In genomic region chr20:38853759-38854158, GRCh38 we compare ENCODE assay signal across 18 cellular contexts. TPM values are rescaled to one million over a fixed set of nuclear protein-coding genes. Genes with fewer than 3 reads are reported as not detected.
DNase-seq lines count a peak whose midpoint lies in the region; ATAC-seq and TF ChIP-seq lines count a peak whose summit lies in the region.
"Had no signal": no experiment of that assay in that cellular context is flagged by ENCODE, and none has a peak within 500 bp of the region (broad histone marks: within the 10 kb centered on the region; RNA-seq: fewer than 3 reads in every experiment).

No MANE protein-coding gene starts in this region.

- no peaks in the 10 kb centered on the region for H3K27me3 ChIP-seq in breast epithelium

- intact Hi-C loops in activated CD8-positive, alpha-beta T cell treated with anti-CD3 and anti-CD28 coated beads for 36 hours (cut with micrococcal nuclease): no loop called here
- intact Hi-C loops in breast epithelium (cut with DNase I; ENCODE audit: low total_unique reads): no loop called here

- H3K27ac Mint-ChIP-seq in activated CD8-positive, alpha-beta T cell treated with anti-CD3 and anti-CD28 coated beads for 36 hours: no peak overlapping the region
- no peak overlapping the region for H3K27ac Mint-ChIP-seq in activated CD8-positive, alpha-beta T cell treated with anti-CD3 and anti-CD28 coated beads, Interleukin-2, amount 10 ng/mL, durations not matched to agents 7 days and 5 days
- peak overlapping the region; percentile 91 for H3K27ac Mint-ChIP-seq in activated T-helper 17 cell treated with anti-CD3 and anti-CD28 coated beads, Interleukin-2, amount 50 U/mL, for 72 hours
- H3K27ac Mint-ChIP-seq: GM23338 had no signal

- peaks cover 55% of the 10 kb centered on the region for H3K36me3 Mint-ChIP-seq in activated CD8-positive, alpha-beta T cell treated with anti-CD3 and anti-CD28 coated beads for 36 hours (ENCODE audit: low read depth)
- H3K36me3 Mint-ChIP-seq in activated CD8-positive, alpha-beta T cell treated with anti-CD3 and anti-CD28 coated beads, Interleukin-2, amount 10 ng/mL, durations not matched to agents 7 days and 5 days (ENCODE audit: low read depth): peaks cover 59% of the 10 kb centered on the region
- peaks cover 64% of the 10 kb centered on the region for H3K36me3 Mint-ChIP-seq in activated T-helper 17 cell treated with anti-CD3 and anti-CD28 coated beads, Interleukin-2, amount 50 U/mL, for 72 hours (ENCODE audit: low read depth)

- H3K4me3 Mint-ChIP-seq in activated CD8-positive, alpha-beta T cell treated with anti-CD3 and anti-CD28 coated beads for 36 hours: no peak overlapping the region
- no peak overlapping the region for H3K4me3 Mint-ChIP-seq in activated CD8-positive, alpha-beta T cell treated with anti-CD3 and anti-CD28 coated beads, Interleukin-2, amount 10 ng/mL, durations not matched to agents 7 days and 5 days
- no peak overlapping the region for H3K4me3 Mint-ChIP-seq in activated T-helper 17 cell treated with anti-CD3 and anti-CD28 coated beads, Interleukin-2, amount 50 U/mL, for 72 hours
- H3K4me3 Mint-ChIP-seq: GM23338 had no signal

- CTCF ChIA-PET in activated CD8-positive, alpha-beta T cell treated with anti-CD3 and anti-CD28 coated beads for 36 hours (lab: Charles Lee): interaction anchor here (0.7 to 1.2 kb wide), 4 partner anchors 9 to 39 kb away, joined by 3 to 4 read pairs (median 4); no protein-coding TSS in a partner anchor
- CTCF ChIA-PET in activated CD8-positive, alpha-beta T cell treated with anti-CD3 and anti-CD28 coated beads, Interleukin-2, amount 10 ng/mL, durations not matched to agents 7 days and 5 days (lab: Charles Lee): no interaction called here

- TF ChIP-seq POLR2A in GM18505 (IDR thresholded peaks at IDR 0.05; ENCODE audit: borderline replicate concordance, extremely low read depth, insufficient read depth, insufficient read length) (peak; percentile 14), breast epithelium (IDR thresholded peaks at IDR 0.05) (no peak)

- H3K27me3 Mint-ChIP-seq in activated CD8-positive, alpha-beta T cell treated with anti-CD3 and anti-CD28 coated beads for 36 hours: no peaks in the 10 kb centered on the region
- no peaks in the 10 kb centered on the region for H3K27me3 Mint-ChIP-seq in activated CD8-positive, alpha-beta T cell treated with anti-CD3 and anti-CD28 coated beads, Interleukin-2, amount 10 ng/mL, durations not matched to agents 7 days and 5 days (ENCODE audit: low read depth)
- H3K27me3 Mint-ChIP-seq in activated T-helper 17 cell treated with anti-CD3 and anti-CD28 coated beads, Interleukin-2, amount 50 U/mL, for 72 hours: no peaks in the 10 kb centered on the region
- H3K27me3 Mint-ChIP-seq: CD4-positive, CD25-positive, alpha-beta regulatory T cell had no signal

- H3K4me3 ChIP-seq in breast epithelium: no peak overlapping the region
- H3K4me3 ChIP-seq: A549, GM23338 had no signal

- H3K9me3 ChIP-seq in breast epithelium: no peaks in the 10 kb centered on the region
- H3K9me3 ChIP-seq: A549 had no signal

- peaks cover 1% of the 10 kb centered on the region for H3K9me3 Mint-ChIP-seq in activated CD8-positive, alpha-beta T cell treated with anti-CD3 and anti-CD28 coated beads for 36 hours
- no peaks in the 10 kb centered on the region for H3K9me3 Mint-ChIP-seq in activated CD8-positive, alpha-beta T cell treated with anti-CD3 and anti-CD28 coated beads, Interleukin-2, amount 10 ng/mL, durations not matched to agents 7 days and 5 days (ENCODE audit: insufficient read depth)
- no peaks in the 10 kb centered on the region for H3K9me3 Mint-ChIP-seq in activated T-helper 17 cell treated with anti-CD3 and anti-CD28 coated beads, Interleukin-2, amount 50 U/mL, for 72 hours
- H3K9me3 Mint-ChIP-seq: CD4-positive, CD25-positive, alpha-beta regulatory T cell; GM23338 had no signal

- no peak for DNase-seq in activated CD8-positive, alpha-beta T cell treated with anti-CD3 and anti-CD28 coated beads for 36 hours
- no peak for DNase-seq in activated CD8-positive, alpha-beta T cell treated with anti-CD3 and anti-CD28 coated beads, Interleukin-2, amount 10 ng/mL, durations not matched to agents 7 days and 5 days
- DNase-seq in stimulated activated CD8-positive, alpha-beta memory T cell treated with anti-CD3 and anti-CD28 coated beads, Interleukin-4, amount 100 ng/mL, for 48 hours: peak; percentile 23
- DNase-seq in breast epithelium (ENCODE audit: low spot score in 2 of 2) (no peak), AG08396 (ENCODE audit: low spot score) (no peak)
- DNase-seq: AML-193; Calu3; CD4-positive, CD25-positive, alpha-beta regulatory T cell; KBM-7; NCI-H146; NCI-H2107; NCI-H226; NCI-H526 had no signal

- POLR2A ChIA-PET in activated CD8-positive, alpha-beta T cell treated with anti-CD3 and anti-CD28 coated beads for 36 hours (lab: Charles Lee): interaction anchor here (1.0 to 1.1 kb wide), 2 partner anchors 9 to 11 kb away, joined by 4 to 5 read pairs; no protein-coding TSS in a partner anchor
- POLR2A ChIA-PET in activated CD8-positive, alpha-beta T cell treated with anti-CD3 and anti-CD28 coated beads, Interleukin-2, amount 10 ng/mL, durations not matched to agents 7 days and 5 days (lab: Charles Lee): interaction anchor here (0.6 kb wide), 1 partner anchor 40 kb away, joined by 3 read pairs; no protein-coding TSS in a partner anchor

- no peak overlapping the region for H3K27ac ChIP-seq in breast epithelium
- H3K27ac ChIP-seq: A549 had no signal

- peak; percentile 45 for ATAC-seq in activated CD8-positive, alpha-beta T cell treated with anti-CD3 and anti-CD28 coated beads for 36 hours
- no peak for ATAC-seq in activated CD8-positive, alpha-beta T cell treated with anti-CD3 and anti-CD28 coated beads, Interleukin-2, amount 10 ng/mL, durations not matched to agents 7 days and 5 days
- ATAC-seq in GM18505 (IDR thresholded peaks at IDR 0.05; ENCODE audit: unreplicated experiment) (no peak), GM21717 (IDR thresholded peaks at IDR 0.05; ENCODE audit: unreplicated experiment) (no peak)
- ATAC-seq in activated T-helper 17 cell treated with anti-CD3 and anti-CD28 coated beads, Interleukin-2, amount 50 U/mL, for 72 hours (replicated peaks): no peak
- ATAC-seq: A549, GM23338 had no signal

- no peaks in the 10 kb centered on the region for H3K36me3 ChIP-seq in breast epithelium

- no peak for TF ChIP-seq CTCF in activated CD8-positive, alpha-beta T cell treated with anti-CD3 and anti-CD28 coated beads for 36 hours (IDR thresholded peaks at IDR 0.05)
- no peak for TF ChIP-seq CTCF in breast epithelium (IDR thresholded peaks at IDR 0.05)

- H3K4me1 ChIP-seq in breast epithelium: no peaks in the 10 kb centered on the region
- H3K4me1 ChIP-seq: A549 had no signal

- peaks cover 64% of the 10 kb centered on the region for H3K4me1 Mint-ChIP-seq in activated CD8-positive, alpha-beta T cell treated with anti-CD3 and anti-CD28 coated beads for 36 hours (ENCODE audit: low read depth)
- H3K4me1 Mint-ChIP-seq in activated CD8-positive, alpha-beta T cell treated with anti-CD3 and anti-CD28 coated beads, Interleukin-2, amount 10 ng/mL, durations not matched to agents 7 days and 5 days (ENCODE audit: low read depth): peaks cover 59% of the 10 kb centered on the region
- peaks cover 45% of the 10 kb centered on the region for H3K4me1 Mint-ChIP-seq in activated T-helper 17 cell treated with anti-CD3 and anti-CD28 coated beads, Interleukin-2, amount 50 U/mL, for 72 hours
- H3K4me1 Mint-ChIP-seq: GM23338 had no signal

RNA-seq across cellular contexts. Expression of gene PPP1R16B, which starts 48.3 kb away (rescaled TPM):
- total RNA-seq in activated CD8-positive, alpha-beta T cell treated with anti-CD3 and anti-CD28 coated beads for 36 hours: 10 to 100 TPM; 74.9 to 81.4 TPM
- 10 to 100 TPM; 63.4 to 65.1 TPM for total RNA-seq in activated CD8-positive, alpha-beta T cell treated with anti-CD3 and anti-CD28 coated beads, Interleukin-2, amount 10 ng/mL, durations not matched to agents 7 days and 5 days
- 10 to 100 TPM; 77.2 to 79.5 TPM for total RNA-seq in activated T-helper 17 cell treated with anti-CD3 and anti-CD28 coated beads, Interleukin-2, amount 50 U/mL, for 72 hours
- total RNA-seq in breast epithelium: 10 to 100 TPM in 1 of 3 donors, 1 to 10 TPM in 2; 3.7 to 10.8 (median 8.2) TPM
- total RNA-seq: Calu3 had no signal

Comparison
In these comparisons a context has a peak if more than half of its experiments do, and no peak if none do; other contexts are left out.
1. RNA of gene PPP1R16B, which starts 48.3 kb away (total RNA-seq): 74.9 to 81.4 TPM in activated CD8-positive, alpha-beta T cell treated with anti-CD3 and anti-CD28 coated beads for 36 hours, 77.2 to 79.5 TPM in activated T-helper 17 cell treated with anti-CD3 and anti-CD28 coated beads, Interleukin-2, amount 50 U/mL, for 72 hours and 63.4 to 65.1 TPM in activated CD8-positive, alpha-beta T cell treated with anti-CD3 and anti-CD28 coated beads, Interleukin-2, amount 10 ng/mL, durations not matched to agents 7 days and 5 days; 3.7 to 10.8 TPM in breast epithelium; every median in the first group is over 4 times any median in the second.